ENCODE assay signal across 3 cellular contexts in the genomic region with DNA sequence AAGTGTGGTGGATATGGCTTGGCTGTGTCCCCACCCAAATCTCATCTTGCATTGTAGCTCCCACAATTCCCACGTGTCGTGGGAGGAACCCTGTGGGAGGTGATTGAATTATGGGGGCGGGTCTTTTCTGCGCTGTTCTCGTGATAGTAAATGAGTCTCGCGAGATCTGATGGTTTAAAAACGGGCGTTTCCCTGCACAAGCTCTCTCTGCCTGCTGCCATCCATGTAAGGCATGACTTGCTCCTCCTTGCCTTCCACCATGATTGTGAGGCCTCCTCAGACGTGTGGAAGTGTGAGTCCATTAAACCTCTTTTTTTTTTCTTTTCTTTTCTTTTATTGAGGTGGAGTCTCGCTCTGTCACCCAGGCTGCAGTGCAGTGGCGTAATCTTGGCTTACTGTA.
TF ChIP-seq lines count a peak whose summit lies in the region.

No MANE protein-coding gene starts in this region.

TF ChIP-seq in HEK293, 187 proteins besides CTCF, POLR2A, EP300 and RAD21:
- TF ChIP-seq, protein P1, sequence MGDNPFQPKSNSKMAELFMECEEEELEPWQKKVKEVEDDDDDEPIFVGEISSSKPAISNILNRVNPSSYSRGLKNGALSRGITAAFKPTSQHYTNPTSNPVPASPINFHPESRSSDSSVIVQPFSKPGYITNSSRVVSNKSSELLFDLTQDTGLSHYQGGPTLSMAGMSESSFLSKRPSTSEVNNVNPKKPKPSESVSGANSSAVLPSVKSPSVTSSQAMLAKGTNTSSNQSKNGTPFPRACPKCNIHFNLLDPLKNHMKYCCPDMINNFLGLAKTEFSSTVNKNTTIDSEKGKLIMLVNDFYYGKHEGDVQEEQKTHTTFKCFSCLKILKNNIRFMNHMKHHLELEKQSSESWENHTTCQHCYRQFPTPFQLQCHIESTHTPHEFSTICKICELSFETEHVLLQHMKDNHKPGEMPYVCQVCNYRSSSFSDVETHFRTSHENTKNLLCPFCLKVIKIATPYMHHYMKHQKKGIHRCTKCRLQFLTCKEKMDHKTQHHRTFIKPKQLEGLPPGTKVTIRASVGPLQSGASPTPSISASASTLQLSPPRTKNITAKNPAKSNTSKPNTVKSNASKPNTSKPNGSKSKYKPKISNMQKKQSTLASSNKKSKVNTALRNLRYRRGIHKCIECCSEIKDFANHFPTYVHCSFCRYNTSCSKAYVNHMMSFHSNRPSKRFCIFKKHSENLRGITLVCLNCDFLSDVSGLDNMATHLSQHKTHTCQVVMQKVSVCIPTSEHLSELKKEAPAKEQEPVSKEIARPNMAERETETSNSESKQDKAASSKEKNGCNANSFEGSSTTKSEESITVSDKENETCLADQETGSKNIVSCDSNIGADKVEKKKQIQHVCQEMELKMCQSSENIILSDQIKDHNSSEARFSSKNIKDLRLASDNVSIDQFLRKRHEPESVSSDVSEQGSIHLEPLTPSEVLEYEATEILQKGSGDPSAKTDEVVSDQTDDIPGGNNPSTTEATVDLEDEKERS (tag by site-specific recombination; IDR thresholded peaks at IDR 0.05): peak; percentile 39; the same call in 1 of the 2 replicates
- TF ChIP-seq KLF8 (tag by site-specific recombination; IDR thresholded peaks at IDR 0.05) (0 out of 2 replicates have a peak, but pooled peaks have one; percentile 14), SETDB1 (IDR thresholded peaks at IDR 0.05; ENCODE audit: insufficient read length, low read length) (peak; percentile 68)
- TF ChIP-seq, protein P2, sequence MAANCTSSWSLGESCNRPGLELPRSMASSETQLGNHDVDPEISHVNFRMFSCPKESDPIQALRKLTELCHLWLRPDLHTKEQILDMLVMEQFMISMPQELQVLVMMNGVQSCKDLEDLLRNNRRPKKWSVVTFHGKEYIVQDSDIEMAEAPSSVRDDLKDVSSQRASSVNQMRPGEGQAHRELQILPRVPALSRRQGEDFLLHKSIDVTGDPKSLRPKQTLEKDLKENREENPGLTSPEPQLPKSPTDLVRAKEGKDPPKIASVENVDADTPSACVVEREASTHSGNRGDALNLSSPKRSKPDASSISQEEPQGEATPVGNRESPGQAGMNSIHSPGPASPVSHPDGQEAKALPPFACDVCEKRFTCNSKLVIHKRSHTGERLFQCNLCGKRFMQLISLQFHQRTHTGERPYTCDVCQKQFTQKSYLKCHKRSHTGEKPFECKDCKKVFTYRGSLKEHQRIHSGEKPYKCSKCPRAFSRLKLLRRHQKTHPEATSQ (tag by site-specific recombination; IDR thresholded peaks at IDR 0.05): 0 out of 2 replicates have a peak, but pooled peaks have one; percentile 66

TF ChIP-seq in K562, 482 proteins besides CTCF, POLR2A, EP300 and RAD21:
- peak; percentile 93 for TF ChIP-seq CHD2 (IDR thresholded peaks at IDR 0.05; ENCODE audit: low read depth, low read length)
- TF ChIP-seq ZNF766 (CRISPR knock-in tag; conservative IDR thresholded peaks at IDR 0.05): 0 out of 2 replicates have a peak, but pooled peaks have one; percentile 49
- TF ChIP-seq, protein P3, sequence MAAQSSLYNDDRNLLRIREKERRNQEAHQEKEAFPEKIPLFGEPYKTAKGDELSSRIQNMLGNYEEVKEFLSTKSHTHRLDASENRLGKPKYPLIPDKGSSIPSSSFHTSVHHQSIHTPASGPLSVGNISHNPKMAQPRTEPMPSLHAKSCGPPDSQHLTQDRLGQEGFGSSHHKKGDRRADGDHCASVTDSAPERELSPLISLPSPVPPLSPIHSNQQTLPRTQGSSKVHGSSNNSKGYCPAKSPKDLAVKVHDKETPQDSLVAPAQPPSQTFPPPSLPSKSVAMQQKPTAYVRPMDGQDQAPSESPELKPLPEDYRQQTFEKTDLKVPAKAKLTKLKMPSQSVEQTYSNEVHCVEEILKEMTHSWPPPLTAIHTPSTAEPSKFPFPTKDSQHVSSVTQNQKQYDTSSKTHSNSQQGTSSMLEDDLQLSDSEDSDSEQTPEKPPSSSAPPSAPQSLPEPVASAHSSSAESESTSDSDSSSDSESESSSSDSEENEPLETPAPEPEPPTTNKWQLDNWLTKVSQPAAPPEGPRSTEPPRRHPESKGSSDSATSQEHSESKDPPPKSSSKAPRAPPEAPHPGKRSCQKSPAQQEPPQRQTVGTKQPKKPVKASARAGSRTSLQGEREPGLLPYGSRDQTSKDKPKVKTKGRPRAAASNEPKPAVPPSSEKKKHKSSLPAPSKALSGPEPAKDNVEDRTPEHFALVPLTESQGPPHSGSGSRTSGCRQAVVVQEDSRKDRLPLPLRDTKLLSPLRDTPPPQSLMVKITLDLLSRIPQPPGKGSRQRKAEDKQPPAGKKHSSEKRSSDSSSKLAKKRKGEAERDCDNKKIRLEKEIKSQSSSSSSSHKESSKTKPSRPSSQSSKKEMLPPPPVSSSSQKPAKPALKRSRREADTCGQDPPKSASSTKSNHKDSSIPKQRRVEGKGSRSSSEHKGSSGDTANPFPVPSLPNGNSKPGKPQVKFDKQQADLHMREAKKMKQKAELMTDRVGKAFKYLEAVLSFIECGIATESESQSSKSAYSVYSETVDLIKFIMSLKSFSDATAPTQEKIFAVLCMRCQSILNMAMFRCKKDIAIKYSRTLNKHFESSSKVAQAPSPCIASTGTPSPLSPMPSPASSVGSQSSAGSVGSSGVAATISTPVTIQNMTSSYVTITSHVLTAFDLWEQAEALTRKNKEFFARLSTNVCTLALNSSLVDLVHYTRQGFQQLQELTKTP (IDR thresholded peaks at IDR 0.05; ENCODE audit: low read depth in 1 of 2, partially characterized antibody in 2 of 2): peak in 1 of 2 experiments; percentile 21
- peak; percentile 85; the same call in 1 of the 2 replicates for TF ChIP-seq CBX5 (IDR thresholded peaks at IDR 0.05; ENCODE audit: borderline replicate concordance, low read depth)
- TF ChIP-seq, protein P4, sequence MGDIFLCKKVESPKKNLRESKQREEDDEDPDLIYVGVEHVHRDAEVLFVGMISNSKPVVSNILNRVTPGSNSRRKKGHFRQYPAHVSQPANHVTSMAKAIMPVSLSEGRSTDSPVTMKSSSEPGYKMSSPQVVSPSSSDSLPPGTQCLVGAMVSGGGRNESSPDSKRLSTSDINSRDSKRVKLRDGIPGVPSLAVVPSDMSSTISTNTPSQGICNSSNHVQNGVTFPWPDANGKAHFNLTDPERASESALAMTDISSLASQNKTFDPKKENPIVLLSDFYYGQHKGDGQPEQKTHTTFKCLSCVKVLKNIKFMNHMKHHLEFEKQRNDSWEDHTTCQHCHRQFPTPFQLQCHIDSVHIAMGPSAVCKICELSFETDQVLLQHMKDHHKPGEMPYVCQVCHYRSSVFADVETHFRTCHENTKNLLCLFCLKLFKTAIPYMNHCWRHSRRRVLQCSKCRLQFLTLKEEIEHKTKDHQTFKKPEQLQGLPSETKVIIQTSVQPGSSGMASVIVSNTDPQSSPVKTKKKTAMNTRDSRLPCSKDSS (IDR thresholded peaks at IDR 0.05; ENCODE audit: low read depth, partially characterized antibody): peak; percentile 94
- TF ChIP-seq YY1 (IDR thresholded peaks at IDR 0.05; ENCODE audit: borderline replicate concordance in 1 of 3, control insufficient read depth in 1 of 3, extremely low read depth in 1 of 3, insufficient read depth in 3 of 3, insufficient read length in 1 of 3, insufficient replicate concordance in 2 of 3, low read depth in 1 of 3, low read length in 2 of 3): peak in 1 of 3 experiments; percentile 55
- peak; percentile 57 for TF ChIP-seq RBM25 (IDR thresholded peaks at IDR 0.05; ENCODE audit: low read depth, low read length, severe bottlenecking)
- peak; percentile 100 for TF ChIP-seq ZNF431 (CRISPR knock-in tag; IDR thresholded peaks at IDR 0.05)
- TF ChIP-seq ZFP36 (IDR thresholded peaks at IDR 0.05; ENCODE audit: low read depth, low read length, partially characterized antibody): peak; percentile 62
- TF ChIP-seq CBX3 (IDR thresholded peaks at IDR 0.05; ENCODE audit: borderline replicate concordance in 1 of 2, low read length in 2 of 2): peak in 1 of 2 experiments; percentile 95; a peak in 1 of 3 replicates
- TF ChIP-seq CC2D1A (IDR thresholded peaks at IDR 0.05): peak; percentile 32; the same call in 1 of the 2 replicates
- TF ChIP-seq TRIM28 (IDR thresholded peaks at IDR 0.05): peak; percentile 94
- TF ChIP-seq ZEB2 (IDR thresholded peaks at IDR 0.05): 0 out of 2 replicates have a peak, but pooled peaks have one; percentile 25
- TF ChIP-seq TRIM24 (IDR thresholded peaks at IDR 0.05): peak in 1 of 2 experiments; percentile 69; a peak in 2 of 4 replicates

TF ChIP-seq in HepG2, 621 proteins besides CTCF, POLR2A, EP300 and RAD21:
- TF ChIP-seq ZNF431 (CRISPR knock-in tag; IDR thresholded peaks at IDR 0.05; ENCODE audit: borderline replicate concordance, low read depth): peak; percentile 27; the same call in 1 of the 2 replicates
